In genomic region chr2:28898048-28898447, GRCh38 we compare ENCODE assay signal across 11 cellular contexts. TPM values are rescaled to one million over a fixed set of nuclear protein-coding genes. Genes with fewer than 3 reads are reported as not detected.
DNase-seq lines count a peak whose midpoint lies in the region; ATAC-seq, FAIRE-seq and TF ChIP-seq lines count a peak whose summit lies in the region.
"Had no signal": no experiment of that assay in that cellular context is flagged by ENCODE, and none has a peak within 500 bp of the region (broad histone marks: within the 10 kb centered on the region; RNA-seq: fewer than 3 reads in every experiment).

No MANE protein-coding gene starts in this region.

- no peak overlapping the region for H3K27ac ChIP-seq in CD4-positive, CD25-positive, alpha-beta regulatory T cell (ENCODE audit: insufficient read depth, low read length, poor library complexity, severe bottlenecking)
- no peak overlapping the region for H3K27ac ChIP-seq in iPS-18a (ENCODE audit: low read length)
- H3K27ac ChIP-seq: suprapubic skin had no signal

- peaks cover 18% of the 10 kb centered on the region for H3K36me3 ChIP-seq in CD4-positive, CD25-positive, alpha-beta regulatory T cell (ENCODE audit: control insufficient read depth, insufficient read depth, low read length)
- H3K36me3 ChIP-seq in iPS-18a (ENCODE audit: control insufficient read depth, low read depth, low read length) = peaks cover 14% of the 10 kb centered on the region

- H3K9me3 Mint-ChIP-seq in CD4-positive, CD25-positive, alpha-beta regulatory T cell = no peaks in the 10 kb centered on the region

- H3K27me3 ChIP-seq in CD4-positive, CD25-positive, alpha-beta regulatory T cell (ENCODE audit: control insufficient read depth, insufficient read depth, low read length) = no peaks in the 10 kb centered on the region
- no peaks in the 10 kb centered on the region for H3K27me3 ChIP-seq in iPS-18a (ENCODE audit: control insufficient read depth, insufficient read depth, low read length)
- H3K27me3 ChIP-seq: suprapubic skin had no signal

- no peaks in the 10 kb centered on the region for H3K9me3 ChIP-seq in CD4-positive, CD25-positive, alpha-beta regulatory T cell (ENCODE audit: control insufficient read depth in 2 of 2, low read length in 2 of 2)
- no peaks in the 10 kb centered on the region for H3K9me3 ChIP-seq in T-helper 17 cell (ENCODE audit: control insufficient read depth, low read length, poor library complexity, severe bottlenecking)
- no peaks in the 10 kb centered on the region for H3K9me3 ChIP-seq in iPS-18a (ENCODE audit: control insufficient read depth, low read depth, low read length)
- H3K9me3 ChIP-seq: suprapubic skin had no signal

- peaks cover 4% of the 10 kb centered on the region for H3K27me3 Mint-ChIP-seq in CD4-positive, CD25-positive, alpha-beta regulatory T cell
- H3K27me3 Mint-ChIP-seq in T-helper 17 cell = no peaks in the 10 kb centered on the region

- no peak for ATAC-seq in CD4-positive, CD25-positive, alpha-beta regulatory T cell (ENCODE audit: low read depth in 2 of 2)
- ATAC-seq in T-helper 17 cell = no peak
- no peak for ATAC-seq in GM18867 (IDR thresholded peaks at IDR 0.05; ENCODE audit: unreplicated experiment)
- no peak for ATAC-seq in GM21423 (IDR thresholded peaks at IDR 0.05; ENCODE audit: unreplicated experiment)

- peak overlapping the region; percentile 3 to 97 (median 58) for H3K4me3 Mint-ChIP-seq in CD4-positive, CD25-positive, alpha-beta regulatory T cell
- H3K4me3 Mint-ChIP-seq in T-helper 17 cell = peak overlapping the region; percentile 80

- peak overlapping the region; percentile 53 for H3K4me3 ChIP-seq in CD4-positive, CD25-positive, alpha-beta regulatory T cell (ENCODE audit: low read depth, low read length)
- H3K4me3 ChIP-seq in iPS-18a (ENCODE audit: low read length) = peak overlapping the region; percentile 99
- H3K4me3 ChIP-seq: suprapubic skin had no signal

- peak; percentile 13 for FAIRE-seq in GM12891 (lab: Jason Lieb, UNC)

- no peak for TF ChIP-seq POLR2A in GM12891 (IDR thresholded peaks at IDR 0.05; ENCODE audit: low read depth, low read length)

- no peaks in the 10 kb centered on the region for H3K36me3 Mint-ChIP-seq in CD4-positive, CD25-positive, alpha-beta regulatory T cell
- peaks cover 2% of the 10 kb centered on the region for H3K36me3 Mint-ChIP-seq in T-helper 17 cell (ENCODE audit: low read depth)

- peaks cover 47 to 71% (median 59%) of the 10 kb centered on the region in 4 donors for H3K4me1 Mint-ChIP-seq in CD4-positive, CD25-positive, alpha-beta regulatory T cell
- peaks cover 44% of the 10 kb centered on the region for H3K4me1 Mint-ChIP-seq in T-helper 17 cell

- no peak overlapping the region for H3K9ac ChIP-seq in iPS-18a (ENCODE audit: low read length)

- no peak for DNase-seq in CD4-positive, CD25-positive, alpha-beta regulatory T cell
- DNase-seq in GM12891 (ENCODE audit: insufficient read length, low spot score) = no peak
- DNase-seq in T-helper 17 cell = no peak
- DNase-seq in stimulated activated naive CD4-positive, alpha-beta T cell treated with Interleukin-2 at 50 U/mL for 16 hours (lab: John Stamatoyannopoulos, UW) = no peak
- DNase-seq: H7, NCI-H1436 treated with DMSO at 0.1 percent for 48 hours, NCI-H526 had no signal

- peak overlapping the region in 2 of 3 donors; percentile 20 to 21 for H3K27ac Mint-ChIP-seq in CD4-positive, CD25-positive, alpha-beta regulatory T cell
- peak overlapping the region; percentile 72 for H3K27ac Mint-ChIP-seq in T-helper 17 cell

- peaks cover 47% of the 10 kb centered on the region for H3K4me1 ChIP-seq in CD4-positive, CD25-positive, alpha-beta regulatory T cell (ENCODE audit: control insufficient read depth, insufficient read depth, low read length, poor library complexity, severe bottlenecking)
- peaks cover 23% of the 10 kb centered on the region for H3K4me1 ChIP-seq in iPS-18a (ENCODE audit: control insufficient read depth, low read depth, low read length)

TF ChIP-seq in GM12891, 5 proteins besides CTCF, POLR2A, EP300 and RAD21:
- TF ChIP-seq TAF1 (IDR thresholded peaks at IDR 0.05; ENCODE audit: low read depth, low read length) (no peak), POU2F2 (IDR thresholded peaks at IDR 0.05; ENCODE audit: low read depth, low read length) (no peak), SPI1 (IDR thresholded peaks at IDR 0.05; ENCODE audit: low read depth, low read length) (no peak), PAX5 (IDR thresholded peaks at IDR 0.05; ENCODE audit: insufficient read depth, low read length, severe bottlenecking) (no peak)

RNA-seq across cellular contexts. Expression of gene WDR43, which starts 3.6 kb away (rescaled TPM):
- 70.1 TPM for total RNA-seq in CD4-positive, CD25-positive, alpha-beta regulatory T cell
- polyA plus RNA-seq in CD4-positive, CD25-positive, alpha-beta regulatory T cell = 10 to 100 TPM; 27.4 to 44.7 (median 39.3) TPM
- 33.1 TPM for polyA plus RNA-seq in GM12891 (2012; ENCODE audit: low read depth, missing spikeins)
- 10 to 100 TPM; 66.6 to 84.3 TPM for total RNA-seq in T-helper 17 cell

RNA-seq across cellular contexts. Expression of gene TRMT61B, which starts 27.9 kb away (rescaled TPM):
- total RNA-seq in CD4-positive, CD25-positive, alpha-beta regulatory T cell = 18.0 TPM
- 10 to 100 TPM; 19.7 to 23.6 (median 22.4) TPM for polyA plus RNA-seq in CD4-positive, CD25-positive, alpha-beta regulatory T cell
- polyA plus RNA-seq in GM12891 (2012; ENCODE audit: low read depth, missing spikeins) = 10.6 TPM
- total RNA-seq in T-helper 17 cell = 10 to 100 TPM; 16.2 to 17.7 TPM
